Comparison of ENCODE assay signal across 8 cellular contexts in the genomic region with DNA sequence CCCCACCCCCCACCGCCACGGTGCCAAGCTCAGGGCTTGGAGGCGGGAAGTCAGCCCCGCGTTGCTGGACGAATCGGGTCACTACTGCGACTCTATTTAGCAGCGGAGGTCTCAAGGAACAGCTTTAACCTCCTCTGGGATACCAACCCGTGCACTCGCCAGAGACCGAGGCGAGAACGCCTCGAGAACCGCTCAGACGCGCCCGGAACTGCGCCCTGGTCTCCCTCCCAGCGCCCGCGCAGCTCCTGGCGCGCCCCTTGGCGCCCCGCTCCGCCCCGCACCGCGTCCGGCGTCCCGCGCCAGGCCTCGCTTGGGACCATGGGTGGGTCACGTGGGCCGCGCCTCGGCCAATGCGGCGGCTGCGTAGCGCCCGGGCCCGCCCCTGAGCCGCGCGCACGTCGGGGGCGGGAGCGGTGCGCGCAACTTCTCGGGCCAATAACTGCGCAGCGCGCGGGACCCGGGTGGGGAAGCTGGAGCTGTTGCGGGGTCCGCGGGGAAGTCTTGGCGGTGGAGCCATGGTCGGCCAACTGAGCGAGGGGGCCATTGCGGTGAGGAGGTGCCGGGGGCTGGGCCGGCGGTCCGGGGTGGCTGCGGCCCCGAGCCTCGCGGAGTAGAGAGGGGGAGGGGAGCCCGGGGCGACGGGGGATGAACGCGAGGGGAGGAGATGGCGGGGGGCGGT. TPM values are rescaled to one million over a fixed set of nuclear protein-coding genes. Genes with fewer than 3 reads are reported as not detected.
DNase-seq lines count a peak whose midpoint lies in the region; ATAC-seq, FAIRE-seq and TF ChIP-seq lines count a peak whose summit lies in the region.

A gene (plus strand): TSS at position 427 of the 679 bp plus-strand sequence. CDS start 89 bp downstream, at position 516.
A gene with protein sequence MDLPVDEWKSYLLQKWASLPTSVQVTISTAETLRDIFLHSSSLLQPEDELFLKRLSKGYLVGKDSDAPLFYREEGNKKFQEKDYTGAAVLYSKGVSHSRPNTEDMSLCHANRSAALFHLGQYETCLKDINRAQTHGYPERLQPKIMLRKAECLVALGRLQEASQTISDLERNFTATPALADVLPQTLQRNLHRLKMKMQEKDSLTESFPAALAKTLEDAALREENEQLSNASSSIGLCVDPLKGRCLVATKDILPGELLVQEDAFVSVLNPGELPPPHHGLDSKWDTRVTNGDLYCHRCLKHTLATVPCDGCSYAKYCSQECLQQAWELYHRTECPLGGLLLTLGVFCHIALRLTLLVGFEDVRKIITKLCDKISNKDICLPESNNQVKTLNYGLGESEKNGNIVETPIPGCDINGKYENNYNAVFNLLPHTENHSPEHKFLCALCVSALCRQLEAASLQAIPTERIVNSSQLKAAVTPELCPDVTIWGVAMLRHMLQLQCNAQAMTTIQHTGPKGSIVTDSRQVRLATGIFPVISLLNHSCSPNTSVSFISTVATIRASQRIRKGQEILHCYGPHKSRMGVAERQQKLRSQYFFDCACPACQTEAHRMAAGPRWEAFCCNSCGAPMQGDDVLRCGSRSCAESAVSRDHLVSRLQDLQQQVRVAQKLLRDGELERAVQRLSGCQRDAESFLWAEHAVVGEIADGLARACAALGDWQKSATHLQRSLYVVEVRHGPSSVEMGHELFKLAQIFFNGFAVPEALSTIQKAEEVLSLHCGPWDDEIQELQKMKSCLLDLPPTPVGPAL (minus strand): TSS at position 324 of the 679 bp plus-strand sequence. CDS start 1,908 bp downstream, outside the sequence.

- peak within 1 kb of the TSS; percentile 90 for H3K4me2 ChIP-seq in keratinocyte (ENCODE audit: control insufficient read depth, extremely low read depth, insufficient read depth, low read depth, low read length)

- DNase-seq in AG04449 (ENCODE audit: low read depth, low spot score) (no peak), NCI-H226 (peak; percentile 89), caudate nucleus (lab: John Stamatoyannopoulos, UW) (peak in 60 of 61 donors; percentile 36 to 92 (median 80)), keratinocyte (ENCODE audit: low read depth, low spot score) (no peak)
- peak; percentile 72 for DNase-seq in activated CD4-positive, CD25-positive, alpha-beta regulatory T cell treated with anti-CD3 and anti-CD28 coated beads, Interleukin-2, amount 50 U/mL, for 16 hours (ENCODE audit: low read depth, low spot score)
- peak; percentile 82 for DNase-seq in stimulated activated CD4-positive, alpha-beta T cell treated with anti-CD3 and anti-CD28 coated beads, Interleukin-12 subunit alpha, Interleukin-12 subunit beta, amount 100 ng/mL, for 4 hours

- FAIRE-seq in keratinocyte (lab: Jason Lieb, UNC) = peak; percentile 20

- no peaks in the 10 kb centered on the region for H4K20me1 ChIP-seq in keratinocyte (ENCODE audit: control insufficient read depth, extremely low read depth, insufficient read depth, low read length)

- no peaks in the 10 kb centered on the region for H3K9me1 ChIP-seq in keratinocyte (ENCODE audit: control insufficient read depth, extremely low read depth, insufficient read depth, low read length)

- peaks cover 11% of the 10 kb centered on the region for H3K4me1 ChIP-seq in keratinocyte (ENCODE audit: control insufficient read depth, extremely low read depth, insufficient read depth, low read length)

- peak within 1 kb of the TSS; percentile 70 for H3K27ac ChIP-seq in caudate nucleus (ENCODE audit: low read depth, low read length)
- H3K27ac ChIP-seq in keratinocyte (ENCODE audit: control insufficient read depth, insufficient read depth, low read length) = peak within 1 kb of the TSS; percentile 68

- H2AFZ ChIP-seq in keratinocyte (ENCODE audit: control insufficient read depth, low read length) = peak within 1 kb of the TSS; percentile 92

- no peaks in the 10 kb centered on the region for H3K27me3 ChIP-seq in keratinocyte (ENCODE audit: control insufficient read depth, extremely low read depth, insufficient read depth, low read length)

- H3K79me2 ChIP-seq in keratinocyte (ENCODE audit: control insufficient read depth, insufficient read depth, low read length) = peaks cover 48% of the 10 kb centered on the region

- POLR2A ChIA-PET in AG04449 (lab: Yijun Ruan, JAX) = interaction anchor here (1.8 kb wide), 1 partner anchor 113 kb away, joined by 10 read pairs; no protein-coding TSS in a partner anchor

- dilution Hi-C loops in keratinocyte (cut with MboI; ENCODE audit: extremely low pct_ligation_motif_present, low sequenced_read_pairs) = no loop called here

- TF ChIP-seq CTCF in AG04449 (IDR thresholded peaks at IDR 0.05; ENCODE audit: insufficient read depth, low read length, missing control alignments) (no peak), keratinocyte (optimal IDR thresholded peaks at IDR 0.05 in 1 of 3, IDR thresholded peaks at IDR 0.05 in 1 of 3, conservative IDR thresholded peaks at IDR 0.05 in 1 of 3; ENCODE audit: extremely low read depth in 1 of 3, insufficient read depth in 2 of 3, low read length in 3 of 3) (no peak)

- H3K9me3 ChIP-seq in keratinocyte (ENCODE audit: control insufficient read depth, low read depth, low read length) = no peaks in the 10 kb centered on the region

- H3K36me3 ChIP-seq in keratinocyte (ENCODE audit: control insufficient read depth in 2 of 2, extremely low read depth in 1 of 2, insufficient read depth in 2 of 2, low read length in 2 of 2) = peaks cover 3 to 11% of the 10 kb centered on the region in 2 experiments

- ATAC-seq in GM18861 (IDR thresholded peaks at IDR 0.05; ENCODE audit: unreplicated experiment) (peak; percentile 71), HG03095 (IDR thresholded peaks at IDR 0.05; ENCODE audit: unreplicated experiment) (peak; percentile 83)

- CTCF ChIA-PET in AG04449 (lab: Yijun Ruan, JAX) = interaction anchor here (0.7 to 1.9 kb wide), 4 partner anchors 44 to 161 kb away, joined by 4 to 9 read pairs (median 4); no protein-coding TSS in a partner anchor

- peak within 1 kb of the TSS; percentile 87 for H3K4me3 ChIP-seq in AG04449 (ENCODE audit: low read depth, low read length)
- H3K4me3 ChIP-seq in keratinocyte (ENCODE audit: control insufficient read depth in 2 of 3, extremely low read depth in 1 of 3, insufficient read depth in 2 of 3, low read depth in 1 of 3, low read length in 3 of 3) = peak within 1 kb of the TSS; percentile 87 to 100 (median 90)

- peak within 1 kb of the TSS; percentile 74 for H3K9ac ChIP-seq in keratinocyte (ENCODE audit: control insufficient read depth, extremely low read depth, insufficient read depth, low read length)

RNA-seq across cellular contexts. Expression of the first gene that starts in this region (rescaled TPM):
- 70.5 to 79.7 TPM (median 74.9 TPM) in 3 replicates for polyA plus RNA-seq in keratinocyte
- 106 TPM for polyA plus RNA-seq in keratinocyte (2011; ENCODE audit: low read depth)
- 58.5 and 69.8 TPM in 2 replicates for polyA plus RNA-seq in keratinocyte (2011; cell fraction: cytosol; rRNA removed)
- polyA plus RNA-seq in keratinocyte (2011; cell fraction: nucleus; rRNA removed) = 81.6 and 93.6 TPM in 2 replicates
- polyA plus RNA-seq in keratinocyte (2012; ENCODE audit: low replicate concordance) = 38.9 and 51.3 TPM in 2 replicates
- polyA minus RNA-seq in keratinocyte = 29.1 to 98.7 TPM (median 89.5 TPM) in 3 replicates
- polyA minus RNA-seq in keratinocyte (2011; cell fraction: cytosol; rRNA and poly(A)+ RNA removed) = 31.5 TPM
- 19.7 and 33.0 TPM in 2 replicates for polyA minus RNA-seq in keratinocyte (2011; cell fraction: nucleus; rRNA and poly(A)+ RNA removed)

RNA-seq across cellular contexts. Expression of the second gene that starts in this region (rescaled TPM):
- 5.6 to 6.3 TPM (median 5.8 TPM) in 3 replicates for polyA plus RNA-seq in keratinocyte
- 3.0 TPM for polyA plus RNA-seq in keratinocyte (2011; ENCODE audit: low read depth)
- 2.6 and 2.9 TPM in 2 replicates for polyA plus RNA-seq in keratinocyte (2011; cell fraction: cytosol; rRNA removed)
- polyA plus RNA-seq in keratinocyte (2011; cell fraction: nucleus; rRNA removed) = 12.9 and 15.0 TPM in 2 replicates
- polyA plus RNA-seq in keratinocyte (2012; ENCODE audit: low replicate concordance) = 4.0 and 5.3 TPM in 2 replicates
- polyA minus RNA-seq in keratinocyte = 9.7 to 12.1 TPM (median 11.0 TPM) in 3 replicates
- 4.0 TPM for polyA minus RNA-seq in keratinocyte (2011; cell fraction: cytosol; rRNA and poly(A)+ RNA removed)
- 8.7 and 15.7 TPM in 2 replicates for polyA minus RNA-seq in keratinocyte (2011; cell fraction: nucleus; rRNA and poly(A)+ RNA removed)

Comparison
In these comparisons a context has a peak if more than half of its experiments do, and no peak if none do; other contexts are left out.
1. DNase-seq: peak in NCI-H226 (single experiment), activated CD4-positive, CD25-positive, alpha-beta regulatory T cell treated with anti-CD3 and anti-CD28 coated beads, Interleukin-2, amount 50 U/mL, for 16 hours (single experiment), caudate nucleus (60 of 61) and stimulated activated CD4-positive, alpha-beta T cell treated with anti-CD3 and anti-CD28 coated beads, Interleukin-12 subunit alpha, Interleukin-12 subunit beta, amount 100 ng/mL, for 4 hours (single experiment); none in AG04449 (single experiment) and keratinocyte (single experiment).